In the genomic region with DNA sequence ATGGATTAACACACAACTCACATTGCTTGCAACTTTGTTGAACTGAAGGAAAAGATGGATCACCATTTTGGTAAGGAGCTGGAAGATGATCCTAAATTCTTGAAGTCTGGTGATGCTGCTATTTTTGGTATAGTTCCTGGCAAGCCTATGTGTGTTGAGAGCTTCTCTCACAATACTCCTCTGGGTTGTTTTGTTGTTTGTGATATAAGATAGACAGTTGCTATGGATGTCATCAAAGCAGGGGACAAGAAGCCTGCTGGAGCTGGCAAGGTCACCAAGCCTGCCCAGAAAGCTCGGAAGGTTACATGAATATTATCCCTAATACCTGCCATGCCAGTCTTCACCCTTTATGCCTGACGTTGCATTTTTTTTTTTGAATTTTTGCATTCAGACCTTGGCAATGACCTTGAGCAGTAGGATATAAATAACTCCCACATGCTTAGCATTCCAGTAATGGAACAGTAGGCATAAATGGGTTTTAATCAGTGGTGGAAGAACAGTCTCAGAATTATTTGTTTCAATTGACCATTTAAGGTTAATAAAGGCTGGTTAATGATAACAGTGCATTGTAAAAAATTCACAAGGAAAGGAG, we compare ENCODE assay signal across 24 cellular contexts.
DNase-seq lines count a peak whose midpoint lies in the region; ATAC-seq, FAIRE-seq and TF ChIP-seq lines count a peak whose summit lies in the region.
"Had no signal": no experiment of that assay in that cellular context is flagged by ENCODE, and none has a peak within 500 bp of the region (broad histone marks: within the 10 kb centered on the region; RNA-seq: fewer than 3 reads in every experiment).

No MANE protein-coding gene starts in this region.

- TF ChIP-seq RAD21 in A549 (conservative IDR thresholded peaks at IDR 0.05 in 1 of 2, IDR thresholded peaks at IDR 0.05 in 1 of 2): no peak
- TF ChIP-seq RAD21 in K562 (CRISPR knock-in tag; conservative IDR thresholded peaks at IDR 0.05 in 1 of 2, IDR thresholded peaks at IDR 0.05 in 1 of 2): no peak

- peaks cover 6% of the 10 kb centered on the region for H3K9me3 Mint-ChIP-seq in nephron
- H3K9me3 Mint-ChIP-seq: CD4-positive, alpha-beta T cell had no signal

- H3K4me2 ChIP-seq in A549: no peak overlapping the region
- H3K4me2 ChIP-seq in K562 (ENCODE audit: insufficient read depth, low read length): no peak overlapping the region

- H3K27me3 ChIP-seq in heart left ventricle (no peaks in the 10 kb centered on the region), right atrium auricular region (no peaks in the 10 kb centered on the region), K562 (ENCODE audit: control insufficient read depth in 2 of 2, insufficient read depth in 2 of 2, low read length in 2 of 2) (no peaks in the 10 kb centered on the region)

- CTCF ChIA-PET in A549 (lab: Yijun Ruan, JAX): interaction anchor here (0.7 kb wide), 1 partner anchor 1794 kb away, joined by 3 read pairs; no protein-coding TSS in a partner anchor
- CTCF ChIA-PET in K562 (lab: Yijun Ruan, JAX; ENCODE audit: low intra/inter-chr PET ratio): no interaction called here

- H3K27ac ChIP-seq in heart left ventricle (peak overlapping the region in 1 of 12 donors; percentile 26), right atrium auricular region (no peak overlapping the region), A549 (no peak overlapping the region), K562 (ENCODE audit: extremely low read depth, low read depth, low read length) (no peak overlapping the region)
- H3K27ac ChIP-seq: C4-2B, HL-60 had no signal

- H3K36me3 ChIP-seq in heart left ventricle (no peaks in the 10 kb centered on the region), right atrium auricular region (no peaks in the 10 kb centered on the region), K562 (ENCODE audit: control insufficient read depth, insufficient read depth, low read length) (no peaks in the 10 kb centered on the region)

- H3K79me2 ChIP-seq in K562 (ENCODE audit: control insufficient read depth, insufficient read depth, low read length): no peaks in the 10 kb centered on the region

- H3K9me3 ChIP-seq in heart left ventricle: no peaks in the 10 kb centered on the region
- no peaks in the 10 kb centered on the region for H3K9me3 ChIP-seq in right atrium auricular region
- no peaks in the 10 kb centered on the region for H3K9me3 ChIP-seq in A549
- no peaks in the 10 kb centered on the region for H3K9me3 ChIP-seq in K562 (replicated peaks; ENCODE audit: control insufficient read depth, insufficient read depth, low read depth, low read length)
- H3K9me3 ChIP-seq: Caco-2 had no signal

- no peak overlapping the region for H3K4me3 Mint-ChIP-seq in nephron
- H3K4me3 Mint-ChIP-seq: CD4-positive, alpha-beta T cell; HFFc6 had no signal

- peak overlapping the region in 2 of 3 experiments; percentile 38 to 92 for H3K27ac Mint-ChIP-seq in nephron
- H3K27ac Mint-ChIP-seq: CD4-positive, alpha-beta T cell; HFFc6; IgD-negative memory B cell had no signal

- peak in 3 of 4 donors; percentile 36 to 70 (median 60) for ATAC-seq in heart left ventricle
- no peak for ATAC-seq in A549
- ATAC-seq in K562: no peak
- no peak for ATAC-seq in GM19023 (IDR thresholded peaks at IDR 0.05; ENCODE audit: unreplicated experiment)
- no peak for ATAC-seq in GM21381 (IDR thresholded peaks at IDR 0.05; ENCODE audit: unreplicated experiment)
- ATAC-seq: HCT116 had no signal

- TF ChIP-seq EP300 in A549 (IDR thresholded peaks at IDR 0.05) (no peak), K562 (IDR thresholded peaks at IDR 0.05; ENCODE audit: low read length) (no peak)

- H3K4me3 ChIP-seq in heart left ventricle (no peak overlapping the region), right atrium auricular region (no peak overlapping the region), A549 (no peak overlapping the region), K562 (no peak overlapping the region)

- no peaks in the 10 kb centered on the region for H3K4me1 Mint-ChIP-seq in nephron
- H3K4me1 Mint-ChIP-seq: IgD-negative memory B cell had no signal

- peaks cover 0 to 3% (median 0%) of the 10 kb centered on the region in 12 donors for H3K4me1 ChIP-seq in heart left ventricle
- peaks cover 0 to 6% of the 10 kb centered on the region in 2 donors for H3K4me1 ChIP-seq in right atrium auricular region
- no peaks in the 10 kb centered on the region for H3K4me1 ChIP-seq in A549
- no peaks in the 10 kb centered on the region for H3K4me1 ChIP-seq in K562 (replicated peaks in 1 of 2; ENCODE audit: control insufficient read depth in 2 of 2, insufficient read depth in 2 of 2, low read length in 2 of 2)
- H3K4me1 ChIP-seq: Caco-2 had no signal

- H3K9ac ChIP-seq in K562 (ENCODE audit: insufficient read depth in 1 of 2, low read depth in 2 of 2, low read length in 2 of 2): no peak overlapping the region

- BruUV-seq in K562 (replicated peaks; lab: Mats Ljungman, UMichigan): no TSS peak

- TF ChIP-seq CTCF in heart left ventricle (IDR thresholded peaks at IDR 0.05) (no peak), right atrium auricular region (IDR thresholded peaks at IDR 0.05) (no peak), A549 (IDR thresholded peaks at IDR 0.05) (no peak), K562 (IDR thresholded peaks at IDR 0.05 in 2 of 3, conservative IDR thresholded peaks at IDR 0.05 in 1 of 3; ENCODE audit: insufficient read depth in 2 of 3, low read depth in 1 of 3, low read length in 3 of 3) (no peak), nephron (IDR thresholded peaks at IDR 0.05; ENCODE audit: unreplicated experiment in 3 of 3) (no peak)

- H3K27me3 Mint-ChIP-seq in nephron (ENCODE audit: low read depth): peaks cover 8% of the 10 kb centered on the region
- H3K27me3 Mint-ChIP-seq: IgD-negative memory B cell had no signal

- POLR2A ChIA-PET in A549 (lab: Yijun Ruan, JAX) (no interaction called here), K562 (lab: Yijun Ruan, JAX) (no interaction called here)

- in situ Hi-C loops in K562 (cut with MboI): no loop called here
- in situ Hi-C loops in ACHN (cut with HindIII; ENCODE audit: low pct_ligation_motif_present, low pct_unique_long_range_greater_than_20kb, low sequenced_read_pairs): no loop called here

- no peaks in the 10 kb centered on the region for H4K20me1 ChIP-seq in K562 (replicated peaks; ENCODE audit: control insufficient read depth, insufficient read depth, low read length)

- no peak overlapping the region for H2AFZ ChIP-seq in K562 (ENCODE audit: low read depth, low read length)

- intact Hi-C loops in heart left ventricle (cut with DNase I) (no loop called here), K562 (cut with micrococcal nuclease) (no loop called here)

- FAIRE-seq in A549 (lab: Jason Lieb, UNC) (no peak), K562 (lab: Jason Lieb, UNC) (no peak)
- FAIRE-seq: D721Med, GM12892, GM18507 had no signal

- no peaks in the 10 kb centered on the region for H3K9me1 ChIP-seq in K562 (ENCODE audit: control insufficient read depth, insufficient read depth, low read length)

- no peak for TF ChIP-seq POLR2A in heart left ventricle (IDR thresholded peaks at IDR 0.05)
- no peak for TF ChIP-seq POLR2A in A549 (IDR thresholded peaks at IDR 0.05; ENCODE audit: low read length)
- TF ChIP-seq POLR2A in K562 (conservative IDR thresholded peaks at IDR 0.05): no peak

- 41 to 61% (median 48%) methylated on average over 2 of the region's 2 CpGs for WGBS in heart left ventricle, 4 donors
- 0% methylated on average over 2 of the region's 2 CpGs for WGBS in A549 (ENCODE audit: missing lambda C conversion rate)
- WGBS in K562 (ENCODE audit: insufficient coverage, low coverage, missing lambda C conversion rate): 0% methylated on average over 2 of the region's 2 CpGs

- H3K36me3 Mint-ChIP-seq in nephron (ENCODE audit: low read depth): no peaks in the 10 kb centered on the region

- DNase-seq in heart left ventricle (no peak), right atrium auricular region (ENCODE audit: low spot score) (no peak), A549 (ENCODE audit: low read depth in 1 of 2, low spot score in 1 of 2) (no peak), K562 (ENCODE audit: extremely low read depth in 1 of 4, low spot score in 3 of 4) (no peak), ACHN (no peak)
- DNase-seq: AML-193; Caco-2; CD4-positive, alpha-beta T cell; DMS153; DMS79; GDM1; GOT3; H7; HFFc6 had no signal

TF ChIP-seq in A549, 52 proteins besides CTCF, POLR2A, EP300 and RAD21:
- TF ChIP-seq MAFK (IDR thresholded peaks at IDR 0.05; ENCODE audit: partially characterized antibody) (peak; percentile 79), EHF (CRISPR knock-in tag; IDR thresholded peaks at IDR 0.05) (no peak)
TF ChIP-seq in A549: peak in this region for 1.

TF ChIP-seq in K562, 482 proteins besides CTCF, POLR2A, EP300 and RAD21:
- no peak for TF ChIP-seq SRSF9 (IDR thresholded peaks at IDR 0.05; ENCODE audit: borderline replicate concordance, low read depth, low read length)
- peak; percentile 12; the same call in 1 of the 2 replicates for TF ChIP-seq ZNF316 (IDR thresholded peaks at IDR 0.05)

Comparison
In these comparisons a context has a peak if more than half of its experiments do, and no peak if none do; other contexts are left out.
1. ATAC-seq: peak in heart left ventricle (3 of 4); none in A549 (0 of 2), K562 (single experiment), GM19023 (single experiment) and GM21381 (single experiment).